Comparison of ENCODE assay signal across 8 cellular contexts in genomic region chr10:102713814-102714620, GRCh38. TPM values are rescaled to one million over a fixed set of nuclear protein-coding genes. Genes with fewer than 3 reads are reported as not detected.
A peak's percentile ranks its signal among the peaks of the same experiment; 100 is the strongest.
DNase-seq lines count a peak whose midpoint lies in the region; ATAC-seq and TF ChIP-seq lines count a peak whose summit lies in the region.

ARL3 (minus strand) TSS chr10:102714397; CDS start chr10:102714275, 122 bp downstream.

- H3K9ac ChIP-seq in endodermal cell (ENCODE audit: extremely low read depth, low read length, poor library complexity, severe bottlenecking): peak within 1 kb of the TSS; percentile 88

- H3K36me3 Mint-ChIP-seq in Calu3 (ENCODE audit: insufficient read depth, unreplicated experiment) (peaks cover 24% of the 10 kb centered on the region), endodermal cell (ENCODE audit: low read depth) (peaks cover 3% of the 10 kb centered on the region)

- H3K27me3 Mint-ChIP-seq in Calu3 (ENCODE audit: unreplicated experiment) (no peaks in the 10 kb centered on the region), endodermal cell (ENCODE audit: insufficient read depth) (no peaks in the 10 kb centered on the region)

- intact Hi-C loops in Calu3 (cut with micrococcal nuclease; ENCODE audit: unreplicated experiment): no loop called here

- peak; percentile 45 for TF ChIP-seq CTCF in Calu3 (IDR thresholded peaks at IDR 0.05; ENCODE audit: unreplicated experiment)
- TF ChIP-seq CTCF in endodermal cell (conservative IDR thresholded peaks at IDR 0.05): peak; percentile 81

- WGBS in endodermal cell (ENCODE audit: insufficient coverage in 1 of 2, insufficient read length in 1 of 2), 2 experiments: 0 to 1% methylated on average over 26 to 62 of the region's 62 CpGs
- 0% methylated on average over 46 to 52 of the region's 62 CpGs for WGBS in mesodermal cell (ENCODE audit: insufficient coverage in 2 of 2), 2 experiments

- peaks cover 10% of the 10 kb centered on the region for H3K4me1 ChIP-seq in endodermal cell (ENCODE audit: control insufficient read depth, insufficient read depth, low read length)
- peaks cover 42% of the 10 kb centered on the region for H3K4me1 ChIP-seq in mesodermal cell (ENCODE audit: control insufficient read depth, insufficient read depth, low read length, poor library complexity, severe bottlenecking)

- no peaks in the 10 kb centered on the region for H3K27me3 ChIP-seq in endodermal cell (ENCODE audit: control insufficient read depth, insufficient read depth, low read length, poor library complexity, severe bottlenecking)

- H3K4me1 Mint-ChIP-seq in Calu3 (ENCODE audit: low read depth, unreplicated experiment) (peaks cover 21% of the 10 kb centered on the region), endodermal cell (peaks cover 42% of the 10 kb centered on the region)

- H3K4me3 ChIP-seq in endodermal cell (ENCODE audit: low read length) (peak within 1 kb of the TSS; percentile 99), mesodermal cell (ENCODE audit: extremely low read depth, insufficient read depth, low read length, poor library complexity, severe bottlenecking) (peak within 1 kb of the TSS; percentile 64)

- peaks cover 3% of the 10 kb centered on the region for H3K36me3 ChIP-seq in endodermal cell (ENCODE audit: control insufficient read depth, insufficient read depth, low read length)
- no peaks in the 10 kb centered on the region for H3K36me3 ChIP-seq in mesodermal cell (ENCODE audit: control insufficient read depth, insufficient read depth, low read length)

- H3K9me3 Mint-ChIP-seq in Calu3 (ENCODE audit: low read depth, unreplicated experiment) (no peaks in the 10 kb centered on the region), endodermal cell (no peaks in the 10 kb centered on the region)

- no peaks in the 10 kb centered on the region for H3K9me3 ChIP-seq in endodermal cell (ENCODE audit: control insufficient read depth, low read length)
- H3K9me3 ChIP-seq in mesodermal cell (ENCODE audit: control insufficient read depth, low read length): no peaks in the 10 kb centered on the region

- ATAC-seq in GM21381 (IDR thresholded peaks at IDR 0.05; ENCODE audit: unreplicated experiment): peak; percentile 77

- H3K27ac Mint-ChIP-seq in Calu3 (ENCODE audit: unreplicated experiment) (peak within 1 kb of the TSS; percentile 58), endodermal cell (peak within 1 kb of the TSS; percentile 96)

- DNase-seq in Calu3 (peak; percentile 93), HUDEP-2 (lab: John Stamatoyannopoulos, UW; ENCODE audit: unreplicated experiment in 76 of 76) (peak; percentile 64 to 99 (median 96)), NOMO-1 treated with dmso at 0.1 percent for 144 hours (lab: John Stamatoyannopoulos, UW; ENCODE audit: unreplicated experiment) (peak; percentile 98), endodermal cell (peak; percentile 99)
- peak; percentile 80 for DNase-seq in activated CD8-positive, alpha-beta memory T cell treated with anti-CD3 and anti-CD28 coated beads, Interleukin-2, amount 50 U/mL, for 1 hour (ENCODE audit: extremely low read depth)
- DNase-seq in stimulated activated CD8-positive, alpha-beta memory T cell treated with anti-CD3 and anti-CD28 coated beads, Interleukin-15, amount 100 ng/mL, for 24 hours (ENCODE audit: low read depth): peak; percentile 88

- peak within 1 kb of the TSS; percentile 94 for H3K4me3 Mint-ChIP-seq in Calu3 (ENCODE audit: low read depth, unreplicated experiment)
- H3K4me3 Mint-ChIP-seq in endodermal cell: peak within 1 kb of the TSS; percentile 93

- peak within 1 kb of the TSS; percentile 90 for H3K27ac ChIP-seq in endodermal cell (ENCODE audit: low read depth, low read length)
- peak within 1 kb of the TSS; percentile 87 for H3K27ac ChIP-seq in mesodermal cell (ENCODE audit: low read depth, low read length, severe bottlenecking)

- CTCF ChIA-PET in Calu3 (lab: Charles Lee): interaction anchor here (1.4 kb wide), 1 partner anchor 13 kb away, joined by 3 read pairs; no protein-coding TSS in a partner anchor

- BruUV-seq in Calu3 (replicated peaks; lab: Mats Ljungman, UMichigan): no TSS peak

RNA-seq across cellular contexts. Expression of gene ARL3, which starts in this region (rescaled TPM):
- total RNA-seq in Calu3 (2022) (5.2 and 5.6 TPM in 2 replicates), endodermal cell (10 to 100 TPM; 20.3 to 25.6 TPM)
- 31.4 TPM for polyA plus RNA-seq in endodermal cell (2013, experiment 1 of 2)
- polyA plus RNA-seq in endodermal cell (2013, experiment 2 of 2): 30.8 TPM
- polyA plus RNA-seq in mesodermal cell (2013, experiment 1 of 2): 28.2 TPM
- polyA plus RNA-seq in mesodermal cell (2013, experiment 2 of 2): 29.8 TPM

Comparison
In these comparisons a context has a peak if more than half of its experiments do, and no peak if none do; other contexts are left out.
1. Peak in every context shown above with its lines: DNase-seq, ATAC-seq, H3K4me3 ChIP-seq and H3K27ac ChIP-seq.